ENCODE assay signal across 16 cellular contexts in genomic region chr7:18895456-18895855, GRCh38.
A peak's percentile ranks its signal among the peaks of the same experiment; 100 is the strongest.
DNase-seq lines count a peak whose midpoint lies in the region; ATAC-seq and TF ChIP-seq lines count a peak whose summit lies in the region.
"Had no signal": no experiment of that assay in that cellular context is flagged by ENCODE, and none has a peak within 500 bp of the region (broad histone marks: within the 10 kb centered on the region; RNA-seq: fewer than 3 reads in every experiment).

No MANE protein-coding gene starts in this region.

- H3K4me1 ChIP-seq in ACC112 (ENCODE audit: control insufficient read depth, insufficient read depth, low read length, unreplicated experiment) (peaks cover 35% of the 10 kb centered on the region), vagina (peaks cover 7% of the 10 kb centered on the region)

- ATAC-seq in activated CD8-positive, alpha-beta memory T cell treated with anti-CD3 and anti-CD28 coated beads, Interleukin-2, amount 10 ng/mL, durations not matched to agents 7 days and 5 days = no peak
- ATAC-seq: activated CD8-positive, alpha-beta T cell treated with anti-CD3 and anti-CD28 coated beads for 36 hours had no signal

- no peaks in the 10 kb centered on the region for H3K4me1 Mint-ChIP-seq in activated CD8-positive, alpha-beta memory T cell treated with anti-CD3 and anti-CD28 coated beads, Interleukin-2, amount 10 ng/mL, durations not matched to agents 7 days and 5 days
- H3K4me1 Mint-ChIP-seq: activated naive CD8-positive, alpha-beta T cell treated with anti-CD3 and anti-CD28 coated beads for 36 hours; B cell had no signal

- in situ Hi-C loops in astrocyte of the cerebellum (cut with HindIII; ENCODE audit: low sequenced_read_pairs) = no loop called here

- H3K36me3 ChIP-seq in ACC112 (ENCODE audit: insufficient read depth, low read length) = no peaks in the 10 kb centered on the region
- no peaks in the 10 kb centered on the region for H3K36me3 ChIP-seq in vagina
- H3K36me3 ChIP-seq: sigmoid colon had no signal

- CTCF ChIA-PET in activated CD8-positive, alpha-beta memory T cell treated with anti-CD3 and anti-CD28 coated beads, Interleukin-2, amount 10 ng/mL, durations not matched to agents 7 days and 5 days (lab: Charles Lee) = no interaction called here

- no peak overlapping the region for H3K4me3 Mint-ChIP-seq in activated CD8-positive, alpha-beta memory T cell treated with anti-CD3 and anti-CD28 coated beads, Interleukin-2, amount 10 ng/mL, durations not matched to agents 7 days and 5 days
- H3K4me3 Mint-ChIP-seq: activated CD8-positive, alpha-beta T cell treated with anti-CD3 and anti-CD28 coated beads for 36 hours; activated naive CD8-positive, alpha-beta T cell treated with anti-CD3 and anti-CD28 coated beads for 36 hours; B cell had no signal

- peak overlapping the region; percentile 67 for H3K4me3 ChIP-seq in ACC112 (ENCODE audit: low read depth, low read length)
- H3K4me3 ChIP-seq in astrocyte of the cerebellum (ENCODE audit: low read depth, low read length) = no peak overlapping the region
- H3K4me3 ChIP-seq in vagina = no peak overlapping the region
- H3K4me3 ChIP-seq: sigmoid colon had no signal

- no peaks in the 10 kb centered on the region for H3K27me3 Mint-ChIP-seq in activated CD8-positive, alpha-beta memory T cell treated with anti-CD3 and anti-CD28 coated beads, Interleukin-2, amount 10 ng/mL, durations not matched to agents 7 days and 5 days
- H3K27me3 Mint-ChIP-seq: activated CD8-positive, alpha-beta T cell treated with anti-CD3 and anti-CD28 coated beads for 36 hours; activated naive CD8-positive, alpha-beta T cell treated with anti-CD3 and anti-CD28 coated beads for 36 hours; B cell had no signal

- H3K27me3 ChIP-seq in ACC112 (ENCODE audit: insufficient read depth, low read length) (no peaks in the 10 kb centered on the region), vagina (no peaks in the 10 kb centered on the region)
- H3K27me3 ChIP-seq: sigmoid colon had no signal

- peak overlapping the region; percentile 93 for H2AFZ ChIP-seq in ACC112 (ENCODE audit: low read length, unreplicated experiment)

- no peaks in the 10 kb centered on the region for H3K36me3 Mint-ChIP-seq in activated CD8-positive, alpha-beta memory T cell treated with anti-CD3 and anti-CD28 coated beads, Interleukin-2, amount 10 ng/mL, durations not matched to agents 7 days and 5 days
- H3K36me3 Mint-ChIP-seq: activated naive CD8-positive, alpha-beta T cell treated with anti-CD3 and anti-CD28 coated beads for 36 hours had no signal

- H3K27ac Mint-ChIP-seq in activated CD8-positive, alpha-beta memory T cell treated with anti-CD3 and anti-CD28 coated beads, Interleukin-2, amount 10 ng/mL, durations not matched to agents 7 days and 5 days = no peak overlapping the region
- H3K27ac Mint-ChIP-seq: activated CD8-positive, alpha-beta T cell treated with anti-CD3 and anti-CD28 coated beads for 36 hours; activated naive CD8-positive, alpha-beta T cell treated with anti-CD3 and anti-CD28 coated beads for 36 hours; B cell had no signal

- no peak for TF ChIP-seq POLR2A in vagina (IDR thresholded peaks at IDR 0.05)

- H3K79me2 ChIP-seq in ACC112 (ENCODE audit: control insufficient read depth, insufficient read depth, low read length, unreplicated experiment) = no peaks in the 10 kb centered on the region

- H3K27ac ChIP-seq in ACC112 (ENCODE audit: low read depth, low read length) (peak overlapping the region; percentile 95), vagina (no peak overlapping the region)
- H3K27ac ChIP-seq: sigmoid colon had no signal

- H3K9me3 Mint-ChIP-seq in activated CD8-positive, alpha-beta memory T cell treated with anti-CD3 and anti-CD28 coated beads, Interleukin-2, amount 10 ng/mL, durations not matched to agents 7 days and 5 days (ENCODE audit: low read depth) = peaks cover 2% of the 10 kb centered on the region
- H3K9me3 Mint-ChIP-seq: activated naive CD8-positive, alpha-beta T cell treated with anti-CD3 and anti-CD28 coated beads for 36 hours had no signal

- TF ChIP-seq CTCF in astrocyte of the cerebellum (IDR thresholded peaks at IDR 0.05; ENCODE audit: low read depth, low read length, missing control alignments) (no peak), vagina (IDR thresholded peaks at IDR 0.05) (no peak)

- intact Hi-C loops in vagina (cut with DNase I) = no loop called here

- peak; percentile 88 for DNase-seq in HT1080 (ENCODE audit: low read depth)
- peak; percentile 28 for DNase-seq in astrocyte of the cerebellum (ENCODE audit: low read depth)
- peak; percentile 82 for DNase-seq in iris pigment epithelial cell (ENCODE audit: low read depth)
- DNase-seq in CD1c-positive myeloid dendritic cell (ENCODE audit: extremely low spot score) = no peak
- no peak for DNase-seq in activated CD8-positive, alpha-beta memory T cell treated with anti-CD3 and anti-CD28 coated beads, Interleukin-2, amount 10 ng/mL, durations not matched to agents 7 days and 5 days
- DNase-seq in NK-92 treated with Interleukin-12 subunit alpha and Interleukin-12 subunit beta, amount 100 ng/mL, for 24 hours (lab: John Stamatoyannopoulos, UW) = no peak
- no peak for DNase-seq in vagina (ENCODE audit: extremely low spot score in 2 of 2)
- DNase-seq: activated CD8-positive, alpha-beta T cell treated with anti-CD3 and anti-CD28 coated beads for 36 hours; activated naive CD8-positive, alpha-beta T cell treated with anti-CD3 and anti-CD28 coated beads for 36 hours; effector CD8-positive, alpha-beta T cell; NCI-H1417; NCI-H774; sigmoid colon; T-helper 1 cell had no signal

- H3K9me3 ChIP-seq in vagina = no peaks in the 10 kb centered on the region
- H3K9me3 ChIP-seq: sigmoid colon had no signal

Comparison
In these comparisons a context has a peak if more than half of its experiments do, and no peak if none do; other contexts are left out.
1. DNase-seq: peak in HT1080 (single experiment), astrocyte of the cerebellum (single experiment) and iris pigment epithelial cell (single experiment); none in CD1c-positive myeloid dendritic cell (single experiment), activated CD8-positive, alpha-beta memory T cell treated with anti-CD3 and anti-CD28 coated beads, Interleukin-2, amount 10 ng/mL, durations not matched to agents 7 days and 5 days (single experiment), NK-92 treated with Interleukin-12 subunit alpha and Interleukin-12 subunit beta, amount 100 ng/mL, for 24 hours (single experiment) and vagina (0 of 2).